In the genomic region with DNA sequence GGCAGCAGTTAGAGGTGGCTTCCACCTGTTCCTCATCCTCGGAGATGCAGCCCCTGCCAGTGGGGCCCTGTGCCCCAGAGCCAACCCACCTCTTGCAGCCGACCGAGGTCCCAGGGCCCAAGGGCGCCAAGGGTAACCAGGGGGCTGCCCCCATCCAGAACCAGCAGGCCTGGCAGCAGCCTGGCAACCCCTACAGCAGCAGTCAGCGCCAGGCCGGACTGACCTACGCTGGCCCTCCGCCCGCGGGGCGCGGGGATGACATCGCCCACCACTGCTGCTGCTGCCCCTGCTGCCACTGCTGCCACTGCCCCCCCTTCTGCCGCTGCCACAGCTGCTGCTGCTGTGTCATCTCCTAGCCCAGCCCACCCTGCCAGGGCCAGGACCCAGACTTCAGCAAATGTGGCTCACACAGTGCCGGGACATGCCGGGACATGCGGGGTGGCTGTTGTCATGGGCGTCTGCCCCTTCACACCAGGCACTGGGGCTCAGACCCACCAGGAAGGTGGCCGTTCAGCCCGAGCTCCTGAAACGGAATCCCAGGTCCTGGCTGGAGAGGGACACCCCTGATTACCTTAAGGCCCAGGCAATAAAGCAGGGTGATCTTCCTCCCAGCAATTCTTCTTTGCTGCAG, we compare ENCODE assay signal across 28 cellular contexts. TPM values are rescaled to one million over a fixed set of nuclear protein-coding genes. Genes with fewer than 3 reads are reported as not detected.
DNase-seq lines count a peak whose midpoint lies in the region; ATAC-seq and TF ChIP-seq lines count a peak whose summit lies in the region.
"Had no signal": no experiment of that assay in that cellular context is flagged by ENCODE, and none has a peak within 500 bp of the region (broad histone marks: within the 10 kb centered on the region; RNA-seq: fewer than 3 reads in every experiment).

No MANE protein-coding gene starts in this region.

- peak overlapping the region; percentile 79 for H3K27ac Mint-ChIP-seq in activated CD4-positive, alpha-beta memory T cell treated with anti-CD3 and anti-CD28 coated beads, Interleukin-2, amount 10 ng/mL, durations not matched to agents 7 days and 5 days
- H3K27ac Mint-ChIP-seq in activated CD4-positive, alpha-beta memory T cell treated with anti-CD3 and anti-CD28 coated beads for 36 hours, result no peak overlapping the region
- peak overlapping the region; percentile 34 for H3K27ac Mint-ChIP-seq in type B pancreatic cell
- H3K27ac Mint-ChIP-seq: stimulated activated naive CD8-positive, alpha-beta T cell treated with anti-CD3 and anti-CD28 coated beads, Interleukin-15, amount 100 ng/mL, for 72 hours; T-helper 1 cell treated with Interleukin-12 subunit alpha and Interleukin-12 subunit beta and Interleukin-4 antibody, amounts not matched to agents 30 μg/mL and 1 μg/mL, for 36 hours had no signal

- CTCF ChIA-PET in activated CD4-positive, alpha-beta memory T cell treated with anti-CD3 and anti-CD28 coated beads, Interleukin-2, amount 10 ng/mL, durations not matched to agents 7 days and 5 days (lab: Charles Lee), result interaction anchor here (0.9 to 3.2 kb wide), 14 partner anchors 11 to 179 kb away, joined by 3 to 18 read pairs (median 5); partner anchors contain the start of genes ANAPC2, MAN1B1, SSNA1 and TPRN
- CTCF ChIA-PET in activated CD4-positive, alpha-beta memory T cell treated with anti-CD3 and anti-CD28 coated beads for 36 hours (lab: Charles Lee), result interaction anchor here (0.6 to 6.6 kb wide), 9 partner anchors 11 to 196 kb away, joined by 3 to 54 read pairs (median 10); partner anchors contain the start of genes DPP7 and SSNA1

- no peak for TF ChIP-seq EP300 in transverse colon (IDR thresholded peaks at IDR 0.05; ENCODE audit: low read depth)

- H3K4me1 ChIP-seq in RWPE2 (ENCODE audit: insufficient read depth, poor library complexity, severe bottlenecking) (peaks cover 32% of the 10 kb centered on the region), lower lobe of right lung (peaks cover 30% of the 10 kb centered on the region), transverse colon (peaks cover 18 to 54% (median 38%) of the 10 kb centered on the region in 4 donors)

- no peaks in the 10 kb centered on the region for H3K9me3 ChIP-seq in RWPE2 (ENCODE audit: severe bottlenecking)
- H3K9me3 ChIP-seq in lower lobe of right lung, result no peaks in the 10 kb centered on the region
- no peaks in the 10 kb centered on the region for H3K9me3 ChIP-seq in transverse colon
- H3K9me3 ChIP-seq: sigmoid colon, SJCRH30 had no signal

- 85% methylated on average over 14 of the region's 21 CpGs; no CpG with 5 or more reads in 1 of the 2 donors for WGBS in transverse colon (ENCODE audit: low coverage in 1 of 2), 2 donors

- H3K4me3 ChIP-seq in RWPE2 (ENCODE audit: severe bottlenecking), result no peak overlapping the region
- no peak overlapping the region for H3K4me3 ChIP-seq in lower lobe of right lung
- no peak overlapping the region for H3K4me3 ChIP-seq in brain microvascular endothelial cell (ENCODE audit: low read depth, low read length)
- no peak overlapping the region for H3K4me3 ChIP-seq in transverse colon
- H3K4me3 ChIP-seq: sigmoid colon had no signal

- H3K36me3 Mint-ChIP-seq in activated CD4-positive, alpha-beta memory T cell treated with anti-CD3 and anti-CD28 coated beads, Interleukin-2, amount 10 ng/mL, durations not matched to agents 7 days and 5 days (ENCODE audit: low read depth), result no peaks in the 10 kb centered on the region
- no peaks in the 10 kb centered on the region for H3K36me3 Mint-ChIP-seq in activated CD4-positive, alpha-beta memory T cell treated with anti-CD3 and anti-CD28 coated beads for 36 hours
- H3K36me3 Mint-ChIP-seq in type B pancreatic cell, result no peaks in the 10 kb centered on the region

- intact Hi-C loops in activated CD4-positive, alpha-beta memory T cell treated with anti-CD3 and anti-CD28 coated beads for 36 hours (cut with micrococcal nuclease), result no loop called here
- intact Hi-C loops in lower lobe of right lung (cut with DNase I) (no loop called here), transverse colon (cut with DNase I; ENCODE audit: low total_unique reads) (loop anchor here (5.0 kb wide), 1 partner anchor 99 kb away; no protein-coding TSS in a partner anchor)

- in situ Hi-C loops in brain microvascular endothelial cell (cut with HindIII; ENCODE audit: low pct_ligation_motif_present, low sequenced_read_pairs), result no loop called here
- in situ Hi-C loops in transverse colon (cut with MboI; ENCODE audit: low pct_ligation_motif_present in 1 of 4, low pct_unique_long_range_greater_than_20kb in 1 of 4, low sequenced_read_pairs in 3 of 4), result loop anchor here in 1 of 4 donors (10.0 kb wide), 1 partner anchor 101 kb away; no protein-coding TSS in a partner anchor

- POLR2A ChIA-PET in activated CD4-positive, alpha-beta memory T cell treated with anti-CD3 and anti-CD28 coated beads, Interleukin-2, amount 10 ng/mL, durations not matched to agents 7 days and 5 days (lab: Charles Lee), result interaction anchor here (1.2 to 8.2 kb wide), 8 partner anchors 11 to 140 kb away, joined by 3 to 97 read pairs (median 8); partner anchors contain the start of genes MAN1B1, NDOR1, NELFB and TMEM203
- POLR2A ChIA-PET in activated CD4-positive, alpha-beta memory T cell treated with anti-CD3 and anti-CD28 coated beads for 36 hours (lab: Charles Lee), result interaction anchor here (0.6 to 6.8 kb wide), 4 partner anchors 15 to 38 kb away, joined by 3 to 38 read pairs (median 3); partner anchors contain the start of genes SSNA1, TPRN and TUBB4B

- H3K4me1 Mint-ChIP-seq in activated CD4-positive, alpha-beta memory T cell treated with anti-CD3 and anti-CD28 coated beads, Interleukin-2, amount 10 ng/mL, durations not matched to agents 7 days and 5 days, result peaks cover 27% of the 10 kb centered on the region
- peaks cover 5% of the 10 kb centered on the region for H3K4me1 Mint-ChIP-seq in activated CD4-positive, alpha-beta memory T cell treated with anti-CD3 and anti-CD28 coated beads for 36 hours (ENCODE audit: low read depth)
- H3K4me1 Mint-ChIP-seq in type B pancreatic cell (ENCODE audit: unreplicated experiment), result peaks cover 5% of the 10 kb centered on the region

- H3K4me3 Mint-ChIP-seq in activated CD4-positive, alpha-beta memory T cell treated with anti-CD3 and anti-CD28 coated beads, Interleukin-2, amount 10 ng/mL, durations not matched to agents 7 days and 5 days, result peak overlapping the region; percentile 24
- no peak overlapping the region for H3K4me3 Mint-ChIP-seq in activated CD4-positive, alpha-beta memory T cell treated with anti-CD3 and anti-CD28 coated beads for 36 hours
- H3K4me3 Mint-ChIP-seq in type B pancreatic cell, result peak overlapping the region; percentile 55

- no peak for TF ChIP-seq CTCF in RWPE2 (IDR thresholded peaks at IDR 0.05; ENCODE audit: poor library complexity, severe bottlenecking)
- no peak for TF ChIP-seq CTCF in lower lobe of right lung (IDR thresholded peaks at IDR 0.05)
- no peak for TF ChIP-seq CTCF in type B pancreatic cell (conservative IDR thresholded peaks at IDR 0.05)
- TF ChIP-seq CTCF in brain microvascular endothelial cell (IDR thresholded peaks at IDR 0.05; ENCODE audit: low read depth, low read length, missing control alignments), result no peak
- TF ChIP-seq CTCF in transverse colon (IDR thresholded peaks at IDR 0.05), result no peak

- no peak for ATAC-seq in RWPE2 (ENCODE audit: low read depth)
- ATAC-seq in lower lobe of right lung, result no peak
- no peak for ATAC-seq in GM18498 (IDR thresholded peaks at IDR 0.05; ENCODE audit: unreplicated experiment)
- ATAC-seq: naive thymus-derived CD8-positive, alpha-beta T cell; stimulated activated naive CD8-positive, alpha-beta T cell treated with anti-CD3 and anti-CD28 coated beads, Interleukin-15, amount 100 ng/mL, for 72 hours had no signal

- TF ChIP-seq POLR2A in transverse colon (IDR thresholded peaks at IDR 0.05), result no peak

- no peaks in the 10 kb centered on the region for H3K27me3 ChIP-seq in RWPE2 (ENCODE audit: insufficient read depth, poor library complexity, severe bottlenecking)
- peaks cover 23% of the 10 kb centered on the region for H3K27me3 ChIP-seq in lower lobe of right lung (ENCODE audit: low read depth)
- no peaks in the 10 kb centered on the region for H3K27me3 ChIP-seq in brain microvascular endothelial cell (replicated peaks)
- peaks cover 29% of the 10 kb centered on the region for H3K27me3 ChIP-seq in transverse colon

- no peaks in the 10 kb centered on the region for H3K9me3 Mint-ChIP-seq in activated CD4-positive, alpha-beta memory T cell treated with anti-CD3 and anti-CD28 coated beads, Interleukin-2, amount 10 ng/mL, durations not matched to agents 7 days and 5 days
- H3K9me3 Mint-ChIP-seq in activated CD4-positive, alpha-beta memory T cell treated with anti-CD3 and anti-CD28 coated beads for 36 hours, result no peaks in the 10 kb centered on the region
- H3K9me3 Mint-ChIP-seq in type B pancreatic cell, result no peaks in the 10 kb centered on the region
- H3K9me3 Mint-ChIP-seq: naive thymus-derived CD8-positive, alpha-beta T cell; stimulated activated naive CD8-positive, alpha-beta T cell treated with anti-CD3 and anti-CD28 coated beads, Interleukin-15, amount 100 ng/mL, for 72 hours; T-helper 1 cell treated with Interleukin-12 subunit alpha and Interleukin-12 subunit beta and Interleukin-4 antibody, amounts not matched to agents 30 μg/mL and 1 μg/mL, for 36 hours had no signal

- H3K27me3 Mint-ChIP-seq in activated CD4-positive, alpha-beta memory T cell treated with anti-CD3 and anti-CD28 coated beads, Interleukin-2, amount 10 ng/mL, durations not matched to agents 7 days and 5 days, result no peaks in the 10 kb centered on the region
- H3K27me3 Mint-ChIP-seq in activated CD4-positive, alpha-beta memory T cell treated with anti-CD3 and anti-CD28 coated beads for 36 hours, result peaks cover 5% of the 10 kb centered on the region
- peaks cover 3% of the 10 kb centered on the region for H3K27me3 Mint-ChIP-seq in type B pancreatic cell

- H3K36me3 ChIP-seq in RWPE2 (ENCODE audit: low read depth), result no peaks in the 10 kb centered on the region
- H3K36me3 ChIP-seq in lower lobe of right lung, result no peaks in the 10 kb centered on the region
- H3K36me3 ChIP-seq in brain microvascular endothelial cell (replicated peaks), result no peaks in the 10 kb centered on the region
- no peaks in the 10 kb centered on the region for H3K36me3 ChIP-seq in transverse colon
- H3K36me3 ChIP-seq: sigmoid colon, SJCRH30 had no signal

- H3K27ac ChIP-seq in RWPE2 (ENCODE audit: poor library complexity, severe bottlenecking), result peak overlapping the region; percentile 92
- H3K27ac ChIP-seq in lower lobe of right lung, result peak overlapping the region; percentile 77
- no peak overlapping the region for H3K27ac ChIP-seq in brain microvascular endothelial cell
- no peak overlapping the region for H3K27ac ChIP-seq in transverse colon
- H3K27ac ChIP-seq: sigmoid colon, SJCRH30 had no signal

- DNase-seq in activated CD4-positive, alpha-beta memory T cell treated with anti-CD3 and anti-CD28 coated beads, Interleukin-2, amount 10 ng/mL, durations not matched to agents 7 days and 5 days, result no peak
- no peak for DNase-seq in activated CD4-positive, alpha-beta memory T cell treated with anti-CD3 and anti-CD28 coated beads for 36 hours
- DNase-seq in RWPE2 (ENCODE audit: low spot score), result no peak
- DNase-seq in lower lobe of right lung, result no peak
- DNase-seq in type B pancreatic cell (ENCODE audit: extremely low spot score, unreplicated experiment), result no peak
- DNase-seq in brain microvascular endothelial cell, result no peak
- DNase-seq in transverse colon, result no peak
- DNase-seq: activated CD4-positive, alpha-beta T cell treated with anti-CD3 and anti-CD28 coated beads, Interleukin-2, amount 50 U/mL, for 1 hour; activated CD8-positive, alpha-beta memory T cell treated with anti-CD3 and anti-CD28 coated beads, Interleukin-2, amount 50 U/mL, for 48 hours; activated effector memory CD4-positive, alpha-beta T cell treated with Interleukin-2 at 50 U/mL for 16 hours; C1 segment of cervical spinal cord; naive thymus-derived CD8-positive, alpha-beta T cell; NCI-H146; OCI-M1; sigmoid colon; SJCRH30; stimulated activated CD4-positive, alpha-beta T cell treated with anti-CD3 and anti-CD28 coated beads, Interleukin-1b, Interleukin-23, amount 100 ng/mL, for 48 hours; stimulated activated naive CD8-positive, alpha-beta T cell treated with anti-CD3 and anti-CD28 coated beads, Interleukin-15, amount 100 ng/mL, for 72 hours had no signal

RNA-seq across cellular contexts. Expression of gene CYSRT1, which starts 0.8 kb away (rescaled TPM):
- under 1 TPM; 0.86 to 0.93 TPM for total RNA-seq in activated CD4-positive, alpha-beta memory T cell treated with anti-CD3 and anti-CD28 coated beads, Interleukin-2, amount 10 ng/mL, durations not matched to agents 7 days and 5 days
- under 1 TPM; 0.21 to 0.70 TPM for total RNA-seq in activated CD4-positive, alpha-beta memory T cell treated with anti-CD3 and anti-CD28 coated beads for 36 hours
- total RNA-seq in lower lobe of right lung (0.59 TPM), type B pancreatic cell (ENCODE audit: low replicate concordance) (0.86 and 1.5 TPM in 2 replicates), transverse colon (not detected)
- total RNA-seq: cardiac septum had no signal

RNA-seq across cellular contexts. Expression of gene RNF224, which starts 1.5 kb away (rescaled TPM):
- under 1 TPM in 1 of 2 experiments, not detected in 1; 0.20 TPM for total RNA-seq in activated CD4-positive, alpha-beta memory T cell treated with anti-CD3 and anti-CD28 coated beads, Interleukin-2, amount 10 ng/mL, durations not matched to agents 7 days and 5 days
- total RNA-seq in activated CD4-positive, alpha-beta memory T cell treated with anti-CD3 and anti-CD28 coated beads for 36 hours, result not detected
- 0.21 TPM for total RNA-seq in lower lobe of right lung
- 0.36 and 0.48 TPM in 2 replicates for total RNA-seq in type B pancreatic cell (ENCODE audit: low replicate concordance)
- total RNA-seq in transverse colon, result not detected
- total RNA-seq: A673, cardiac septum, epithelial cell of proximal tubule, frontal cortex, kidney epithelial cell, M059J, sigmoid colon, SJCRH30, urinary bladder had no signal

RNA-seq across cellular contexts. Expression of gene RNF208, which starts 3.8 kb away (rescaled TPM):
- 1 to 10 TPM; 2.2 to 2.5 TPM for total RNA-seq in activated CD4-positive, alpha-beta memory T cell treated with anti-CD3 and anti-CD28 coated beads, Interleukin-2, amount 10 ng/mL, durations not matched to agents 7 days and 5 days
- total RNA-seq in activated CD4-positive, alpha-beta memory T cell treated with anti-CD3 and anti-CD28 coated beads for 36 hours, result 1 to 10 TPM; 3.4 to 4.4 TPM
- total RNA-seq in lower lobe of right lung, result 5.8 TPM
- 12.1 and 15.7 TPM in 2 replicates for total RNA-seq in type B pancreatic cell (ENCODE audit: low replicate concordance)
- 10 to 100 TPM in 1 of 4 donors, 1 to 10 TPM in 2, not detected in 1; 2.3 to 26.5 (median 7.5) TPM for total RNA-seq in transverse colon
- total RNA-seq: urinary bladder had no signal

RNA-seq across cellular contexts. Expression of gene SLC34A3, which starts 4.9 kb away (rescaled TPM):
- not detected for total RNA-seq in activated CD4-positive, alpha-beta memory T cell treated with anti-CD3 and anti-CD28 coated beads, Interleukin-2, amount 10 ng/mL, durations not matched to agents 7 days and 5 days
- total RNA-seq in activated CD4-positive, alpha-beta memory T cell treated with anti-CD3 and anti-CD28 coated beads for 36 hours, result not detected
- total RNA-seq in lower lobe of right lung (not detected), type B pancreatic cell (ENCODE audit: low replicate concordance) (0.41 and 0.81 TPM in 2 replicates), transverse colon (not detected)
- total RNA-seq: A673; cardiac septum; dermis microvascular lymphatic vessel endothelial cell; epithelial cell of proximal tubule; frontal cortex; naive thymus-derived CD8-positive, alpha-beta T cell; sigmoid colon; urinary bladder had no signal

RNA-seq across cellular contexts. Expression of gene TUBB4B, which starts 15.3 kb away (rescaled TPM):
- total RNA-seq in activated CD4-positive, alpha-beta memory T cell treated with anti-CD3 and anti-CD28 coated beads, Interleukin-2, amount 10 ng/mL, durations not matched to agents 7 days and 5 days, result 100 to 1,000 TPM; 314 to 319 TPM
- 100 to 1,000 TPM; 320 to 325 TPM for total RNA-seq in activated CD4-positive, alpha-beta memory T cell treated with anti-CD3 and anti-CD28 coated beads for 36 hours
- total RNA-seq in lower lobe of right lung (208 TPM), type B pancreatic cell (ENCODE audit: low replicate concordance) (326 and 349 TPM in 2 replicates), transverse colon (100 to 1,000 TPM; 223 to 390 (median 348) TPM)

Comparison
In these comparisons a context has a peak if more than half of its experiments do, and no peak if none do; other contexts are left out.
1. H3K27ac ChIP-seq: peak in RWPE2 (single experiment) and lower lobe of right lung (single experiment); none in brain microvascular endothelial cell (single experiment) and transverse colon (0 of 4).